ENCODE assay signal across 11 cellular contexts in genomic region chr2:111157798-111158197, GRCh38. TPM values are rescaled to one million over a fixed set of nuclear protein-coding genes. Genes with fewer than 3 reads are reported as not detected.
A peak's percentile ranks its signal among the peaks of the same experiment; 100 is the strongest.
DNase-seq lines count a peak whose midpoint lies in the region; ATAC-seq, FAIRE-seq and TF ChIP-seq lines count a peak whose summit lies in the region.
"Had no signal": no experiment of that assay in that cellular context is flagged by ENCODE, and none has a peak within 500 bp of the region (broad histone marks: within the 10 kb centered on the region; RNA-seq: fewer than 3 reads in every experiment).

No MANE protein-coding gene starts in this region.

- H3K4me1 ChIP-seq in mucosa of descending colon (ENCODE audit: low read depth) (no peaks in the 10 kb centered on the region), pancreas (peaks cover 10 to 21% (median 16%) of the 10 kb centered on the region in 3 donors), spleen (peaks cover 0 to 72% (median 19%) of the 10 kb centered on the region in 6 donors)

- H3K27me3 ChIP-seq in pancreas (no peaks in the 10 kb centered on the region), spleen (replicated peaks in 1 of 7) (no peaks in the 10 kb centered on the region)
- H3K27me3 ChIP-seq: SJCRH30 had no signal

- 86 to 87% methylated on average over 2 of the region's 2 CpGs for WGBS in pancreas, 2 donors
- WGBS in spleen, 5 donors: 61 to 82% (median 63%) methylated on average over 2 of the region's 2 CpGs

- intact Hi-C loops in mucosa of descending colon (cut with DNase I, micrococcal nuclease) (no loop called here), pancreas (cut with DNase I) (no loop called here), spleen (cut with DNase I; ENCODE audit: low total_unique reads) (no loop called here)

- DNase-seq in DMS153 (lab: John Stamatoyannopoulos, UW) (peak; percentile 11), DMS153 treated with DMSO at 0.1 percent for 48 hours (lab: John Stamatoyannopoulos, UW; ENCODE audit: unreplicated experiment) (no peak), mucosa of descending colon (no peak), pancreas (no peak), spleen (no peak)
- no peak for DNase-seq in activated CD4-positive, alpha-beta T cell treated with anti-CD3 and anti-CD28 coated beads for 4 hours
- DNase-seq: islet precursor cell, SJCRH30 had no signal

- H3K36me3 ChIP-seq in mucosa of descending colon (ENCODE audit: low read depth) (no peaks in the 10 kb centered on the region), pancreas (no peaks in the 10 kb centered on the region), spleen (peaks cover 0 to 74% (median 5%) of the 10 kb centered on the region in 6 donors)

- ATAC-seq in GM21717 (IDR thresholded peaks at IDR 0.05; ENCODE audit: unreplicated experiment) (peak; percentile 47), HG03521 (IDR thresholded peaks at IDR 0.05; ENCODE audit: unreplicated experiment) (peak; percentile 46), mucosa of descending colon (peak; percentile 24), pancreas (no peak)

- no peak for TF ChIP-seq POLR2A in spleen (IDR thresholded peaks at IDR 0.05)

- TF ChIP-seq CTCF in mucosa of descending colon (IDR thresholded peaks at IDR 0.05) (no peak), pancreas (IDR thresholded peaks at IDR 0.05) (no peak), spleen (IDR thresholded peaks at IDR 0.05 in 8 of 11, conservative IDR thresholded peaks at IDR 0.05 in 3 of 11) (no peak)

- FAIRE-seq in pancreas (lab: Jason Lieb, UNC): no peak

- H3K4me3 ChIP-seq in mucosa of descending colon (no peak overlapping the region), pancreas (no peak overlapping the region), spleen (no peak overlapping the region)
- H3K4me3 ChIP-seq: SJCRH30 had no signal

- H3K27ac ChIP-seq in pancreas (no peak overlapping the region), spleen (peak overlapping the region in 4 of 8 donors; percentile 33 to 76 (median 62))
- H3K27ac ChIP-seq: 22Rv1, SJCRH30 had no signal

- H3K9me3 ChIP-seq in mucosa of descending colon (no peaks in the 10 kb centered on the region), pancreas (no peaks in the 10 kb centered on the region), spleen (no peaks in the 10 kb centered on the region)
- H3K9me3 ChIP-seq: SJCRH30 had no signal

RNA-seq across cellular contexts. Expression of gene BCL2L11, which starts 37.1 kb away (rescaled TPM):
- total RNA-seq in mucosa of descending colon: 10 to 100 TPM; 40.9 to 44.4 (median 43.7) TPM
- total RNA-seq in pancreas: 10 to 100 TPM in 3 of 6 donors, 1 to 10 TPM in 3; 5.5 to 14.9 (median 10.0) TPM
- 1 to 10 TPM; 2.7 to 4.4 TPM for polyA plus RNA-seq in pancreas
- total RNA-seq in spleen: 10 to 100 TPM; 28.7 to 95.2 (median 39.9) TPM
- polyA plus RNA-seq in spleen: 1 to 10 TPM; 4.6 to 8.8 (median 6.9) TPM

Comparison
In these comparisons a context has a peak if more than half of its experiments do, and no peak if none do; other contexts are left out.
1. ATAC-seq: peak in GM21717 (single experiment), HG03521 (single experiment) and mucosa of descending colon (single experiment); none in pancreas (0 of 4).